ENCODE assay signal across 8 cellular contexts in genomic region chr18:45621068-45621511, GRCh38. TPM values are rescaled to one million over a fixed set of nuclear protein-coding genes. Genes with fewer than 3 reads are reported as not detected.
DNase-seq lines count a peak whose midpoint lies in the region; ATAC-seq, FAIRE-seq and TF ChIP-seq lines count a peak whose summit lies in the region.

No MANE protein-coding gene starts in this region.

- POLR2A ChIA-PET in SK-N-SH (lab: Yijun Ruan, JAX), result no interaction called here
- POLR2A ChIA-PET in K562 (lab: Yijun Ruan, JAX), result no interaction called here

- H4K20me1 ChIP-seq in SK-N-SH (ENCODE audit: insufficient read depth) (no peaks in the 10 kb centered on the region), K562 (replicated peaks; ENCODE audit: control insufficient read depth, insufficient read depth, low read length) (no peaks in the 10 kb centered on the region)

- FAIRE-seq in K562 (lab: Jason Lieb, UNC), result peak; percentile 66

- H3K9ac ChIP-seq in SK-N-SH (no peak overlapping the region), K562 (ENCODE audit: insufficient read depth in 1 of 2, low read depth in 2 of 2, low read length in 2 of 2) (no peak overlapping the region)

- no peak for TF ChIP-seq EP300 in SK-N-SH (IDR thresholded peaks at IDR 0.05; ENCODE audit: borderline replicate concordance in 1 of 2, low read depth in 1 of 2, low read length in 1 of 2)
- TF ChIP-seq EP300 in K562 (IDR thresholded peaks at IDR 0.05; ENCODE audit: low read length), result no peak

- no peaks in the 10 kb centered on the region for H3K9me2 ChIP-seq in SK-N-SH

- H3F3A ChIP-seq in SK-N-SH (replicated peaks; ENCODE audit: insufficient read depth), result peaks cover 3% of the 10 kb centered on the region

- ATAC-seq in GM19452 (IDR thresholded peaks at IDR 0.05; ENCODE audit: unreplicated experiment), result peak; percentile 61
- peak; percentile 79 for ATAC-seq in K562
- no peak for ATAC-seq in HG02588 (IDR thresholded peaks at IDR 0.05; ENCODE audit: unreplicated experiment)

- H2AFZ ChIP-seq in SK-N-SH (ENCODE audit: low read depth) (no peak overlapping the region), K562 (ENCODE audit: low read depth, low read length) (no peak overlapping the region)

- H3K36me3 ChIP-seq in SK-N-SH (replicated peaks in 1 of 2; ENCODE audit: control insufficient read depth in 1 of 2, insufficient read depth in 2 of 2, low read length in 1 of 2) (no peaks in the 10 kb centered on the region), K562 (ENCODE audit: control insufficient read depth, insufficient read depth, low read length) (no peaks in the 10 kb centered on the region)

- H3K4me1 ChIP-seq in SK-N-SH (ENCODE audit: control insufficient read depth in 1 of 2, insufficient read depth in 2 of 2, low read depth in 1 of 2, low read length in 1 of 2) (peaks cover 0 to 10% of the 10 kb centered on the region in 2 experiments; a peak in 2 of 4 replicates), K562 (replicated peaks in 1 of 2; ENCODE audit: control insufficient read depth in 2 of 2, insufficient read depth in 2 of 2, low read length in 2 of 2) (no peaks in the 10 kb centered on the region; a peak in 1 of 5 replicates)

- 5% methylated on average over 5 of the region's 5 CpGs for WGBS in SK-N-SH (ENCODE audit: low lambda C conversion rate)
- WGBS in K562 (ENCODE audit: insufficient coverage, low coverage, missing lambda C conversion rate), result 0% methylated on average over 5 of the region's 5 CpGs

- H3K9me3 ChIP-seq in SK-N-SH, result no peaks in the 10 kb centered on the region
- no peaks in the 10 kb centered on the region for H3K9me3 ChIP-seq in K562 (replicated peaks; ENCODE audit: control insufficient read depth, insufficient read depth, low read depth, low read length)

- H3K9me1 ChIP-seq in K562 (ENCODE audit: control insufficient read depth, insufficient read depth, low read length), result no peaks in the 10 kb centered on the region

- TF ChIP-seq RAD21 in SK-N-SH (IDR thresholded peaks at IDR 0.05; ENCODE audit: low read length) (peak; percentile 68), K562 (CRISPR knock-in tag; conservative IDR thresholded peaks at IDR 0.05 in 1 of 2, IDR thresholded peaks at IDR 0.05 in 1 of 2) (peak; percentile 44 to 68; a peak in 3 of 4 replicates)

- DNase-seq in COLO829 (ENCODE audit: low spot score) (peak; percentile 59), LoVo (ENCODE audit: low spot score) (peak; percentile 45), SK-N-SH (peak; percentile 74), K562 (ENCODE audit: extremely low read depth in 1 of 4, low spot score in 3 of 4) (peak; percentile 45 to 69 (median 61)), kidney glomerular epithelial cell (lab: John Stamatoyannopoulos, UW) (peak; percentile 44)
- peak; percentile 4 to 9 (median 7) for DNase-seq in stimulated activated CD4-positive, alpha-beta T cell treated with anti-CD3 and anti-CD28 coated beads, TNF-alpha, amount 100 ng/mL, for 1 hour (ENCODE audit: low read depth in 3 of 3, low spot score in 1 of 3)

- TF ChIP-seq CTCF in SK-N-SH (IDR thresholded peaks at IDR 0.05) (peak; percentile 94), K562 (IDR thresholded peaks at IDR 0.05 in 2 of 3, conservative IDR thresholded peaks at IDR 0.05 in 1 of 3; ENCODE audit: insufficient read depth in 2 of 3, low read depth in 1 of 3, low read length in 3 of 3) (peak; percentile 70 to 81 (median 76))

- H3K4me3 ChIP-seq in SK-N-SH (ENCODE audit: low read depth in 2 of 2, low read length in 1 of 2) (no peak overlapping the region), K562 (no peak overlapping the region)

- intact Hi-C loops in K562 (cut with micrococcal nuclease), result loop anchor here (1.0 to 5.0 kb wide), 3 partner anchors 36 to 353 kb away; no protein-coding TSS in a partner anchor

- H3K27ac ChIP-seq in SK-N-SH (ENCODE audit: low read depth in 2 of 2, low read length in 1 of 2) (no peak overlapping the region), K562 (ENCODE audit: extremely low read depth, low read depth, low read length) (no peak overlapping the region)

- H3K27me3 ChIP-seq in SK-N-SH (ENCODE audit: insufficient read depth) (no peaks in the 10 kb centered on the region), K562 (ENCODE audit: control insufficient read depth in 2 of 2, insufficient read depth in 2 of 2, low read length in 2 of 2) (peaks cover 0 to 21% of the 10 kb centered on the region in 2 experiments; a peak in 2 of 5 replicates)

- in situ Hi-C loops in K562 (cut with MboI), result no loop called here

- H3K4me2 ChIP-seq in SK-N-SH, result no peak overlapping the region
- no peak overlapping the region for H3K4me2 ChIP-seq in K562 (ENCODE audit: insufficient read depth, low read length)

- BruUV-seq in K562 (replicated peaks; lab: Mats Ljungman, UMichigan), result no TSS peak

- CTCF ChIA-PET in SK-N-SH (lab: Yijun Ruan, JAX), result interaction anchor here (0.6 to 4.3 kb wide), 32 partner anchors 10 to 1999 kb away, joined by 3 to 57 read pairs (median 3); no protein-coding TSS in a partner anchor
- CTCF ChIA-PET in K562 (lab: Yijun Ruan, JAX; ENCODE audit: low intra/inter-chr PET ratio), result interaction anchor here (0.6 kb wide), 1 partner anchor 46 kb away, joined by 6 read pairs; no protein-coding TSS in a partner anchor

- TF ChIP-seq POLR2A in K562 (conservative IDR thresholded peaks at IDR 0.05), result no peak

- H3K79me2 ChIP-seq in SK-N-SH (ENCODE audit: insufficient read depth) (no peaks in the 10 kb centered on the region), K562 (ENCODE audit: control insufficient read depth, insufficient read depth, low read length) (no peaks in the 10 kb centered on the region)

TF ChIP-seq in SK-N-SH, 30 proteins besides CTCF, POLR2A, EP300 and RAD21:
- TF ChIP-seq MXI1 (IDR thresholded peaks at IDR 0.05; ENCODE audit: low read depth, low read length) (no peak), SMC3 (IDR thresholded peaks at IDR 0.05; ENCODE audit: low read depth, low read length) (peak; percentile 71), GATA2 (CRISPR knock-in tag; IDR thresholded peaks at IDR 0.05) (0 out of 2 replicates have a peak, but pooled peaks have one; percentile 16)

TF ChIP-seq in K562, 482 proteins besides CTCF, POLR2A, EP300 and RAD21:
- TF ChIP-seq BDP1 (IDR thresholded peaks at IDR 0.05; ENCODE audit: insufficient read depth, insufficient read length) (no peak), RB1 (IDR thresholded peaks at IDR 0.05; ENCODE audit: low read depth) (peak; percentile 47; the same call in 1 of the 2 replicates), SMC3 (conservative IDR thresholded peaks at IDR 0.05; ENCODE audit: insufficient read depth, low read depth, low read length) (peak; percentile 47; the same call in 1 of the 2 replicates), ZBTB8A (IDR thresholded peaks at IDR 0.05; ENCODE audit: partially characterized antibody) (no peak), MEIS2 (IDR thresholded peaks at IDR 0.05; ENCODE audit: partially characterized antibody) (no peak)

RNA-seq across cellular contexts. Expression of gene SLC14A2, which starts 5.8 kb away (rescaled TPM):
- 0.03 TPM in 2 replicates for polyA plus RNA-seq in SK-N-SH (2012; rRNA removed)
- polyA plus RNA-seq in SK-N-SH (2012; cell fraction: cytosol; rRNA removed), result 0.04 and 0.05 TPM in 2 replicates
- polyA plus RNA-seq in SK-N-SH (2012; cell fraction: nucleus; rRNA removed), result 0.06 and 0.07 TPM in 2 replicates
- not detected in 2 replicates for total RNA-seq in K562 (2011; cell fraction: chromatin; rRNA removed; ENCODE audit: low replicate concordance)
- not detected in 2 replicates for total RNA-seq in K562 (2011; cell fraction: nucleolus; rRNA removed)
- total RNA-seq in K562 (2011; cell fraction: nucleoplasm; rRNA removed), result not detected in 2 replicates
- not detected in 2 replicates for total RNA-seq in K562 (2014; rRNA removed)
- not detected in 2 replicates for total RNA-seq in K562 (2014; rRNA removed; fragmentation: Illumina TruSeq; extraction: Trizol)
- total RNA-seq in K562 (2015; rRNA removed; fragmentation: Illumina TruSeq; extraction: Trizol), result not detected in 2 replicates
- not detected in 2 replicates for total RNA-seq in K562 (2021)
- polyA plus RNA-seq in K562 (2011; rRNA removed), result not detected in 2 replicates
- 0.01 TPM in 1 of 2 replicates, not detected in the other for polyA plus RNA-seq in K562 (2011; cell fraction: cytosol; rRNA removed)
- not detected in 2 replicates for polyA plus RNA-seq in K562 (2011; cell fraction: nucleus; rRNA removed)
- polyA plus RNA-seq in K562 (2012), result not detected in 2 replicates
- polyA plus RNA-seq in K562 (2014; fragmentation: Illumina TruSeq; extraction: Trizol), result not detected in 2 replicates
- not detected for polyA plus RNA-seq in K562 (2014; fragmentation: Nextera tagmentation; extraction: Ambion mirVana)
- polyA plus RNA-seq in K562 (2014; rRNA removed), result not detected in 2 replicates
- not detected in 2 replicates for polyA minus RNA-seq in K562 (2011; rRNA and poly(A)+ RNA removed)
- polyA minus RNA-seq in K562 (2011; cell fraction: cytosol; rRNA and poly(A)+ RNA removed), result not detected in 2 replicates
- polyA minus RNA-seq in K562 (2011; cell fraction: nucleus; rRNA and poly(A)+ RNA removed), result not detected in 2 replicates

Comparison
In these comparisons a context has a peak if more than half of its experiments do, and no peak if none do; other contexts are left out.
1. DNase-seq: peak in every context shown above with its lines; median percentile 74 in SK-N-SH; 61 in K562; 59 in COLO829; 45 in LoVo; 44 in kidney glomerular epithelial cell; 7 in stimulated activated CD4-positive, alpha-beta T cell treated with anti-CD3 and anti-CD28 coated beads, TNF-alpha, amount 100 ng/mL, for 1 hour.